ENCODE assay signal across 1 cellular context in the genomic region with DNA sequence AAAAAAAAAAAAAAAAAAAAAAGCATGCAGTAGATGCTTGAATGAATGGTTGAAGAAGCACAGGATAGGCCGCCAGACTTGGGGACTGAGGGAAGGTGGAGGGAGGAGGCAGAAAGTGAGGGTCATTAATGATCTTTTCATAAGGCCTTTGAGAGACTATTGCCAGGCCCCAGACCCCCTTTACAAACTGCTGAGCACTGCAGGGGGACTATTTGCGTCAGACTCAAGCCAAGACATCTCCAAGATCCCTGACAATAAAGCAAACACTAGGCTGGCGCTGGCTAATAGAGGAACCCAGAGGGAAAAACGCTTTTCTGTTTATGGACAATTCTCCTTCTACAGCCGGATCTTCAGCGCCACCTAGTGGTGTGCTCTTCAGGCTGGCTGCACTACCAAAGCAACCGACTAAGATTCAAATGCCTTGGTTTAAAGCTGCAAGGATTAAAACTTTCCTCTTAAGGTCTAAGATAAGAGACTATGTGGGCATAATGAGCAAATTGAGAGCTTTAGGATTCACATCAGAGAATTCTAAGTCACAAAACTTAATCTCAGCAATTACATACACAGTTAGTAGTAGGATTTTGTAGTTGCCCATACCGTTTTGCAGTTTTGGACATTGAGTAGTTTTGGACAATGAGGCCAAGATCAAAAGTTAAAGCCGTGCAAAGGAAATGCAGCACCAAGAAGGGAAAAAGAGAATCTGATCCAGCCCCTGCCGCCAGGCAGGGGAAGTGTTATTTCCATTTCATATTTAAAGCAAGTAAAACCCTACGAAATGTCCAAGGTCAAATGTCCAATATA.
TF ChIP-seq lines count a peak whose summit lies in the region.

No MANE protein-coding gene starts in this region.

TF ChIP-seq in H1, 55 proteins besides CTCF, POLR2A, EP300 and RAD21:
- TF ChIP-seq RBBP5 (IDR thresholded peaks at IDR 0.05; ENCODE audit: borderline replicate concordance, low read depth, low read length) (no peak), JUND (IDR thresholded peaks at IDR 0.05; ENCODE audit: low read length) (0 out of 2 replicates have a peak, but pooled peaks have one; percentile 32)
